Comparison of ENCODE assay signal across 8 cellular contexts in the genomic region with DNA sequence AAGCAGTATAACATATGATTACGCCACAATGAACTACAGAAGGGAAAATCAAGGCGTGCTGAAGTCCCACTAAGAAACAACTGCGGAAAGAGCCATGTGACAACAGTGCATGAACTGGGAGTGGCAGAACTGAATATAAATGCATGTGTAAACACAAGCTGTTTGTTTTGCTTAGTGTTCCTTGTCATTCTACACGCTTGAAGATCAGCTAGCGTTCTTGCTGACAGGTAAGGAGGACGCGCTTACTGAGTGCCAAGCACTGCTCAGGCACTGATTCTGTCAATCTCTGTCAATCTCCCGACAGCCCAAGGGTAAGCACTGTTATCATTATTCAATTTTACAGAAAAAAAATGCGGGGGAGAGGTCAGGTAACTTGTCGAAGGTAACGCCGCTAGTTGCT. TPM values are rescaled to one million over a fixed set of nuclear protein-coding genes. Genes with fewer than 3 reads are reported as not detected.
DNase-seq lines count a peak whose midpoint lies in the region; ATAC-seq and TF ChIP-seq lines count a peak whose summit lies in the region.

No MANE protein-coding gene starts in this region.

- no peak for TF ChIP-seq CTCF in SU-DHL-6 (IDR thresholded peaks at IDR 0.05; ENCODE audit: insufficient read depth, low read length, poor library complexity, severe bottlenecking)
- no peak for TF ChIP-seq CTCF in fibroblast of the aortic adventitia (IDR thresholded peaks at IDR 0.05; ENCODE audit: insufficient read depth, low read length)

- H3K4me1 Mint-ChIP-seq in activated naive CD4-positive, alpha-beta T cell treated with anti-CD3 and anti-CD28 coated beads for 36 hours (ENCODE audit: low read depth): peaks cover 40% of the 10 kb centered on the region

- peak overlapping the region; percentile 91 for H3K4me2 ChIP-seq in SU-DHL-6 (ENCODE audit: low read depth, low read length, poor library complexity, severe bottlenecking)

- no peak overlapping the region for H3K4me3 Mint-ChIP-seq in activated naive CD4-positive, alpha-beta T cell treated with anti-CD3 and anti-CD28 coated beads for 36 hours

- peaks cover 11% of the 10 kb centered on the region for H3K36me3 ChIP-seq in SU-DHL-6 (ENCODE audit: low read length)

- DNase-seq in DMS 273 (lab: John Stamatoyannopoulos, UW; ENCODE audit: unreplicated experiment) (peak; percentile 83), fibroblast of the aortic adventitia (ENCODE audit: low read depth) (peak; percentile 59), occipital lobe (lab: John Stamatoyannopoulos, UW) (peak; percentile 75), ecto neural progenitor cell (ENCODE audit: low spot score) (no peak)
- no peak for DNase-seq in activated naive CD4-positive, alpha-beta T cell treated with anti-CD3 and anti-CD28 coated beads for 36 hours

- peaks cover 22% of the 10 kb centered on the region; the same call in 1 of the 2 replicates for H4K20me1 ChIP-seq in SU-DHL-6 (ENCODE audit: low read depth, low read length)

- peak overlapping the region; percentile 90 for H2AFZ ChIP-seq in SU-DHL-6 (ENCODE audit: low read depth, low read length, severe bottlenecking)

- no peak overlapping the region for H3K27ac Mint-ChIP-seq in activated naive CD4-positive, alpha-beta T cell treated with anti-CD3 and anti-CD28 coated beads for 36 hours

- H3K27me3 ChIP-seq in SU-DHL-6 (ENCODE audit: low read length): no peaks in the 10 kb centered on the region

- peaks cover 9% of the 10 kb centered on the region for H3F3A ChIP-seq in SU-DHL-6 (ENCODE audit: insufficient read depth)

- no peaks in the 10 kb centered on the region for H3K9me3 Mint-ChIP-seq in activated naive CD4-positive, alpha-beta T cell treated with anti-CD3 and anti-CD28 coated beads for 36 hours

- H3K4me3 ChIP-seq in SU-DHL-6 (ENCODE audit: insufficient read depth, low read length, poor library complexity, severe bottlenecking) (peak overlapping the region; percentile 98), fibroblast of the aortic adventitia (ENCODE audit: low read depth, low read length) (peak overlapping the region; percentile 98)

- no peaks in the 10 kb centered on the region for H3K9me2 ChIP-seq in SU-DHL-6 (replicated peaks; ENCODE audit: insufficient read depth, low read length)

- intact Hi-C loops in activated naive CD4-positive, alpha-beta T cell treated with anti-CD3 and anti-CD28 coated beads for 36 hours (cut with micrococcal nuclease): loop anchor here (1.0 to 5.0 kb wide), 6 partner anchors 31 to 1341 kb away; a partner anchor contains a TSS

- peaks cover 82% of the 10 kb centered on the region for H3K79me2 ChIP-seq in SU-DHL-6 (ENCODE audit: insufficient read depth, low read length)

- H3K27ac ChIP-seq in SU-DHL-6 (ENCODE audit: low read depth, low read length): peak overlapping the region; percentile 69

- peak; percentile 33 for ATAC-seq in GM19452 (IDR thresholded peaks at IDR 0.05; ENCODE audit: unreplicated experiment)
- ATAC-seq in HG03439 (IDR thresholded peaks at IDR 0.05; ENCODE audit: unreplicated experiment): peak; percentile 34

- CTCF ChIA-PET in activated naive CD4-positive, alpha-beta T cell treated with anti-CD3 and anti-CD28 coated beads for 36 hours (lab: Charles Lee): interaction anchor here (0.7 to 1.2 kb wide), 2 partner anchors 25 to 30 kb away, joined by 3 read pairs; a partner anchor contains a TSS

- H3K9me3 ChIP-seq in SU-DHL-6 (ENCODE audit: insufficient read depth, low read length): no peaks in the 10 kb centered on the region

- no peaks in the 10 kb centered on the region for H3K27me3 Mint-ChIP-seq in activated naive CD4-positive, alpha-beta T cell treated with anti-CD3 and anti-CD28 coated beads for 36 hours (ENCODE audit: low read depth)

- H3K9ac ChIP-seq in SU-DHL-6 (ENCODE audit: low read length): peak overlapping the region; percentile 87

- H3K36me3 Mint-ChIP-seq in activated naive CD4-positive, alpha-beta T cell treated with anti-CD3 and anti-CD28 coated beads for 36 hours (ENCODE audit: low read depth): peaks cover 25% of the 10 kb centered on the region

RNA-seq across cellular contexts. Expression of a gene that starts 0.5 kb away (rescaled TPM):
- total RNA-seq in fibroblast of the aortic adventitia (ENCODE audit: low replicate concordance) (4.0 and 16.8 TPM in 2 replicates), occipital lobe (15.8 TPM)
- total RNA-seq in activated naive CD4-positive, alpha-beta T cell treated with anti-CD3 and anti-CD28 coated beads for 36 hours: 10 to 100 TPM; 19.4 to 22.3 TPM

RNA-seq across cellular contexts. Expression of a gene that starts 0.6 kb away (rescaled TPM):
- total RNA-seq in fibroblast of the aortic adventitia (ENCODE audit: low replicate concordance) (96.8 and 248 TPM in 2 replicates), occipital lobe (203 TPM)
- total RNA-seq in activated naive CD4-positive, alpha-beta T cell treated with anti-CD3 and anti-CD28 coated beads for 36 hours: 100 to 1,000 TPM; 236 to 252 TPM

RNA-seq across cellular contexts. Expression of a gene that starts 30.8 kb away (rescaled TPM):
- total RNA-seq in fibroblast of the aortic adventitia (ENCODE audit: low replicate concordance) (65.1 and 104 TPM in 2 replicates), occipital lobe (42.6 TPM)
- total RNA-seq in activated naive CD4-positive, alpha-beta T cell treated with anti-CD3 and anti-CD28 coated beads for 36 hours: 100 to 1,000 TPM; 106 to 109 TPM

Comparison
In these comparisons a context has a peak if more than half of its experiments do, and no peak if none do; other contexts are left out.
1. DNase-seq: peak in DMS 273 (single experiment), fibroblast of the aortic adventitia (single experiment) and occipital lobe (single experiment); none in ecto neural progenitor cell (single experiment) and activated naive CD4-positive, alpha-beta T cell treated with anti-CD3 and anti-CD28 coated beads for 36 hours (single experiment).